ENCODE assay signal across 20 cellular contexts in genomic region chr2:5190023-5190422, GRCh38.
DNase-seq lines count a peak whose midpoint lies in the region; ATAC-seq and TF ChIP-seq lines count a peak whose summit lies in the region.
"Had no signal": no experiment of that assay in that cellular context is flagged by ENCODE, and none has a peak within 500 bp of the region (broad histone marks: within the 10 kb centered on the region; RNA-seq: fewer than 3 reads in every experiment).

No MANE protein-coding gene starts in this region.

- peaks cover 2% of the 10 kb centered on the region for H3K9me3 Mint-ChIP-seq in endodermal cell
- H3K9me3 Mint-ChIP-seq in progenitor cell of endocrine pancreas (ENCODE audit: low read depth): peaks cover 14% of the 10 kb centered on the region

- no peaks in the 10 kb centered on the region for H3K36me3 ChIP-seq in endodermal cell (ENCODE audit: control insufficient read depth, insufficient read depth, low read length)

- no peaks in the 10 kb centered on the region for H3K27me3 Mint-ChIP-seq in endodermal cell (ENCODE audit: insufficient read depth)
- no peaks in the 10 kb centered on the region for H3K27me3 Mint-ChIP-seq in progenitor cell of endocrine pancreas

- peaks cover 30% of the 10 kb centered on the region for H3K4me1 Mint-ChIP-seq in endodermal cell
- peaks cover 8% of the 10 kb centered on the region for H3K4me1 Mint-ChIP-seq in progenitor cell of endocrine pancreas (ENCODE audit: low read depth)
- H3K4me1 Mint-ChIP-seq: CD14-positive monocyte had no signal

- H3K4me1 ChIP-seq in endodermal cell (ENCODE audit: control insufficient read depth, insufficient read depth, low read length): peaks cover 7% of the 10 kb centered on the region

- H3K27me3 ChIP-seq in endodermal cell (ENCODE audit: control insufficient read depth, insufficient read depth, low read length, poor library complexity, severe bottlenecking): no peaks in the 10 kb centered on the region

- H3K27ac ChIP-seq in endodermal cell (ENCODE audit: low read depth, low read length): no peak overlapping the region

- no peak for ATAC-seq in HG03108 (IDR thresholded peaks at IDR 0.05; ENCODE audit: unreplicated experiment)
- no peak for ATAC-seq in GM18498 (IDR thresholded peaks at IDR 0.05; ENCODE audit: unreplicated experiment)

- WGBS in endodermal cell (ENCODE audit: insufficient coverage in 1 of 2, insufficient read length in 1 of 2), 2 experiments: 81 to 100% methylated on average over 1 to 5 of the region's 5 CpGs

- H3K4me3 ChIP-seq in endodermal cell (ENCODE audit: low read length): peak overlapping the region; percentile 37

- no peak overlapping the region for H3K9ac ChIP-seq in endodermal cell (ENCODE audit: extremely low read depth, low read length, poor library complexity, severe bottlenecking)

- H3K4me3 Mint-ChIP-seq in endodermal cell (peak overlapping the region; percentile 20), progenitor cell of endocrine pancreas (ENCODE audit: low read depth) (peak overlapping the region; percentile 6)
- H3K4me3 Mint-ChIP-seq: CD14-positive monocyte had no signal

- TF ChIP-seq CTCF in endodermal cell (conservative IDR thresholded peaks at IDR 0.05): no peak
- TF ChIP-seq CTCF in progenitor cell of endocrine pancreas (IDR thresholded peaks at IDR 0.05; ENCODE audit: unreplicated experiment): no peak

- DNase-seq in Daoy (ENCODE audit: low read depth) (peak; percentile 27), RPMI7951 (ENCODE audit: low read depth) (peak; percentile 10), endodermal cell (no peak), progenitor cell of endocrine pancreas (ENCODE audit: low spot score, unreplicated experiment) (no peak), DMS114 treated with DMSO at 0.1 percent for 48 hours (lab: John Stamatoyannopoulos, UW; ENCODE audit: unreplicated experiment) (no peak)
- DNase-seq: ACHN; AML-193; COR-L47; DMS79; GOT3; IMR-90; Kasumi-1; NCI-H1105; NCI-H1694 treated with DMSO at 0.1 percent for 48 hours; NCI-H226; NK-92 treated with Interleukin-12 subunit alpha and Interleukin-12 subunit beta, amount 100 ng/mL, for 24 hours; RPMI8226 had no signal

- H3K27ac Mint-ChIP-seq in endodermal cell (peak overlapping the region; percentile 81), progenitor cell of endocrine pancreas (no peak overlapping the region)
- H3K27ac Mint-ChIP-seq: CD14-positive monocyte had no signal

- H3K9me3 ChIP-seq in endodermal cell (ENCODE audit: control insufficient read depth, low read length): peaks cover 4% of the 10 kb centered on the region

- H3K36me3 Mint-ChIP-seq in endodermal cell (ENCODE audit: low read depth) (no peaks in the 10 kb centered on the region), progenitor cell of endocrine pancreas (ENCODE audit: insufficient read depth) (peaks cover 2% of the 10 kb centered on the region)
- H3K36me3 Mint-ChIP-seq: CD14-positive monocyte had no signal

Comparison
In these comparisons a context has a peak if more than half of its experiments do, and no peak if none do; other contexts are left out.
1. DNase-seq: peak in Daoy (single experiment) and RPMI7951 (single experiment); none in endodermal cell (single experiment), progenitor cell of endocrine pancreas (single experiment) and DMS114 treated with DMSO at 0.1 percent for 48 hours (single experiment).